In the genomic region with DNA sequence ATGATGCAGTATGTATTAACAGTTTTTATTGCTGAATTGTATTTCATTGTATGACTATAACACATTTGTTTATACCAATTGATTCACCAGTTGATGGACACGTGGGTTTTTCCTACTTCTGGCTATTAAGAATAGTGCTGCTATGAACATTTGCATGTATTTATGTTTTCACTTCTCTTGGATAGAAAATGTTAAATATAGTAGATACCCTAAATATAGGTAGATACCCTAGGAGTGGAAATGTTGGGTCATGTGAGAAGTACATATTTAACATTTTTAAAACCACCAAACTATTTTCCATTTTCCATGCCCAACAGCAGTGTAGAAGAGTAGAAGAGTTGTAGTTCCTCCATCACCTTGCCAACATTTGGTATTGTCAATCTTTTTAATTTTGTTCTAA, we compare ENCODE assay signal across 28 cellular contexts.
"Had no signal": no experiment of that assay in that cellular context is flagged by ENCODE, and none has a peak within 500 bp of the region (broad histone marks: within the 10 kb centered on the region; RNA-seq: fewer than 3 reads in every experiment).

No MANE protein-coding gene starts in this region.

- H3K27me3 ChIP-seq: colonic mucosa, dorsolateral prefrontal cortex, esophagus muscularis mucosa, esophagus squamous epithelium, foreskin keratinocyte, gastrocnemius medialis, gastroesophageal sphincter, heart left ventricle, heart right ventricle had no signal

- H3K9me3 Mint-ChIP-seq: dendritic cell treated with granulocyte-macrophage colony-stimulating factor and Interleukin-4, amounts not matched to agents 40 ng/mL and 50 ng/mL, for 4 days; effector memory CD8-positive, alpha-beta T cell had no signal

- ATAC-seq: effector memory CD8-positive, alpha-beta T cell; esophagus mucosa; foreskin keratinocyte; gastrocnemius medialis; gastroesophageal sphincter; heart left ventricle; heart right ventricle had no signal

- H3K4me1 ChIP-seq: colonic mucosa, foreskin keratinocyte, gastrocnemius medialis had no signal

- H3K36me3 ChIP-seq: colonic mucosa had no signal

- DNase-seq: colonic mucosa; cortex of kidney; dermis blood vessel endothelial cell; dorsolateral prefrontal cortex; effector CD4-positive, alpha-beta T cell; effector CD8-positive, alpha-beta T cell; effector memory CD4-positive, alpha-beta T cell; effector memory CD8-positive, alpha-beta T cell; endodermal cell; erythroblast; esophagus squamous epithelium; foreskin fibroblast; foreskin keratinocyte; foreskin melanocyte; gastrocnemius medialis; glutamatergic neuron; head of caudate nucleus; heart left ventricle; heart right ventricle had no signal

- H3K27me3 Mint-ChIP-seq: dendritic cell treated with granulocyte-macrophage colony-stimulating factor and Interleukin-4, amounts not matched to agents 40 ng/mL and 50 ng/mL, for 4 days; effector memory CD8-positive, alpha-beta T cell had no signal

- H3K4me3 ChIP-seq: colonic mucosa, coronary artery, dorsolateral prefrontal cortex, esophagus muscularis mucosa, esophagus squamous epithelium, gastrocnemius medialis, gastroesophageal sphincter, heart left ventricle, heart right ventricle had no signal

- H3K9me3 ChIP-seq: colonic mucosa, esophagus muscularis mucosa, esophagus squamous epithelium, gastrocnemius medialis, gastroesophageal sphincter, heart left ventricle, heart right ventricle had no signal

- H3K27ac Mint-ChIP-seq: dendritic cell treated with granulocyte-macrophage colony-stimulating factor and Interleukin-4, amounts not matched to agents 40 ng/mL and 50 ng/mL, for 4 days; effector memory CD8-positive, alpha-beta T cell; endodermal cell had no signal

- H3K27ac ChIP-seq: colonic mucosa, coronary artery, dorsolateral prefrontal cortex, epithelial cell of prostate, esophagus muscularis mucosa, esophagus squamous epithelium, foreskin keratinocyte, gastrocnemius medialis, gastroesophageal sphincter, heart left ventricle, heart right ventricle had no signal

- FAIRE-seq: colon, endometrium, endothelial cell of umbilical vein had no signal

- H3K4me3 Mint-ChIP-seq: dendritic cell treated with granulocyte-macrophage colony-stimulating factor and Interleukin-4, amounts not matched to agents 40 ng/mL and 50 ng/mL, for 4 days; effector memory CD8-positive, alpha-beta T cell; endodermal cell had no signal

- H3K4me1 Mint-ChIP-seq: endodermal cell had no signal
